ENCODE assay signal across 25 cellular contexts in genomic region chr12:1695836-1696670, GRCh38. TPM values are rescaled to one million over a fixed set of nuclear protein-coding genes. Genes with fewer than 3 reads are reported as not detected.
DNase-seq lines count a peak whose midpoint lies in the region; ATAC-seq, FAIRE-seq and TF ChIP-seq lines count a peak whose summit lies in the region.
"Had no signal": no experiment of that assay in that cellular context is flagged by ENCODE, and none has a peak within 500 bp of the region (broad histone marks: within the 10 kb centered on the region; RNA-seq: fewer than 3 reads in every experiment).

No MANE protein-coding gene starts in this region.

- H2BK15ac ChIP-seq in neuronal stem cell (ENCODE audit: low read length), result no peak overlapping the region

- dilution Hi-C loops in endothelial cell of umbilical vein (cut with MboI; ENCODE audit: extremely low pct_ligation_motif_present, low sequenced_read_pairs), result no loop called here

- WGBS in neuronal stem cell (ENCODE audit: extremely low coverage in 2 of 2, insufficient read length in 2 of 2, insufficient replicate concordance in 1 of 2), 2 donors, result no CpG with 5 or more reads among the region's 8 CpGs

- H2AFZ ChIP-seq in endothelial cell of umbilical vein (ENCODE audit: low read depth, low read length) (no peak overlapping the region), neuronal stem cell (ENCODE audit: low read length) (no peak overlapping the region)
- H2AFZ ChIP-seq: neural progenitor cell had no signal

- peaks cover 95% of the 10 kb centered on the region for H3K79me2 ChIP-seq in endothelial cell of umbilical vein (ENCODE audit: control insufficient read depth, insufficient read depth, low read length)

- no peak overlapping the region for H3K18ac ChIP-seq in neuronal stem cell (ENCODE audit: low read length)

- H2BK12ac ChIP-seq in neuronal stem cell (ENCODE audit: low read length), result no peak overlapping the region

- H3K4me3 ChIP-seq in endothelial cell of umbilical vein (replicated peaks in 1 of 3; ENCODE audit: insufficient read depth in 1 of 3, low read depth in 1 of 3, low read length in 3 of 3) (no peak overlapping the region), subcutaneous abdominal adipose tissue (ENCODE audit: low read depth in 1 of 5, low read length in 5 of 5) (peak overlapping the region in 1 of 5 donors; percentile 22), neuronal stem cell (ENCODE audit: low read length in 2 of 2) (no peak overlapping the region)
- H3K4me3 ChIP-seq: heart left ventricle, neural progenitor cell, SJCRH30 had no signal

- no peak for ATAC-seq in activated T-cell treated with anti-CD3 and anti-CD28 coated beads, Interleukin-2, amount 50 U/mL, for 4 hours
- ATAC-seq: heart left ventricle; Panc1; stimulated activated memory B cell treated with anti-CD40 and anti-IgM and Interleukin-4, amounts not matched to agents 10 μg/mL and 1 μg/mL and 100 μg/mL, for 72 hours had no signal

- H3K23ac ChIP-seq in neuronal stem cell (ENCODE audit: low read depth, low read length, poor library complexity), result no peak overlapping the region

- H3K4me1 Mint-ChIP-seq in activated T-cell treated with anti-CD3 and anti-CD28 coated beads, Interleukin-2, amount 50 U/mL, for 4 hours (ENCODE audit: low read depth), result peaks cover 69% of the 10 kb centered on the region

- H3K9me1 ChIP-seq in endothelial cell of umbilical vein (replicated peaks; ENCODE audit: control insufficient read depth, extremely low read depth, insufficient read depth, low read length), result no peaks in the 10 kb centered on the region

- H3K9ac ChIP-seq in endothelial cell of umbilical vein (replicated peaks; ENCODE audit: extremely low read depth, insufficient read depth, low read length) (no peak overlapping the region), subcutaneous abdominal adipose tissue (ENCODE audit: low read length in 5 of 5) (no peak overlapping the region), neuronal stem cell (ENCODE audit: low read depth, low read length, poor library complexity) (no peak overlapping the region)
- H3K9ac ChIP-seq: KMS-11, neural progenitor cell had no signal

- no peak overlapping the region for H3K4ac ChIP-seq in neuronal stem cell (ENCODE audit: low read length)

- no peak for FAIRE-seq in endothelial cell of umbilical vein (lab: Jason Lieb, UNC)
- FAIRE-seq in GM12891 (lab: Jason Lieb, UNC), result no peak
- FAIRE-seq: small intestine had no signal

- no TSS peak for BruUV-seq in endothelial cell of umbilical vein (replicated peaks; lab: Mats Ljungman, UMichigan)

- H3K27me3 Mint-ChIP-seq in activated T-cell treated with anti-CD3 and anti-CD28 coated beads, Interleukin-2, amount 50 U/mL, for 4 hours (ENCODE audit: low read depth), result no peaks in the 10 kb centered on the region
- H3K27me3 Mint-ChIP-seq: stimulated activated memory B cell treated with anti-CD40 and anti-IgM and Interleukin-4, amounts not matched to agents 10 μg/mL and 1 μg/mL and 100 μg/mL, for 72 hours had no signal

- H4K91ac ChIP-seq in neuronal stem cell (ENCODE audit: low read depth, low read length, poor library complexity), result no peak overlapping the region

- no peak overlapping the region for H4K8ac ChIP-seq in neuronal stem cell (ENCODE audit: low read depth, low read length)

- peaks cover 3% of the 10 kb centered on the region for H4K20me1 ChIP-seq in endothelial cell of umbilical vein (replicated peaks; ENCODE audit: control insufficient read depth, extremely low read depth, insufficient read depth, low read length)

- no peak overlapping the region for H2BK120ac ChIP-seq in neuronal stem cell (ENCODE audit: low read depth, low read length)

- peak overlapping the region; percentile 4 for H3K4me3 Mint-ChIP-seq in activated T-cell treated with anti-CD3 and anti-CD28 coated beads, Interleukin-2, amount 50 U/mL, for 4 hours
- H3K4me3 Mint-ChIP-seq: neural progenitor cell; stimulated activated memory B cell treated with anti-CD40 and anti-IgM and Interleukin-4, amounts not matched to agents 10 μg/mL and 1 μg/mL and 100 μg/mL, for 72 hours had no signal

- H2AK5ac ChIP-seq in neuronal stem cell (ENCODE audit: low read depth, low read length), result no peak overlapping the region

- H3K79me1 ChIP-seq in neuronal stem cell (ENCODE audit: low read depth, low read length), result peaks cover 5% of the 10 kb centered on the region

- TF ChIP-seq CTCF in endothelial cell of umbilical vein (IDR thresholded peaks at IDR 0.05; ENCODE audit: extremely low read depth in 1 of 2, insufficient read depth in 1 of 2, low read depth in 1 of 2, low read length in 2 of 2), result no peak

- intact Hi-C loops in endothelial cell of umbilical vein (cut with micrococcal nuclease), result no loop called here

- H2BK5ac ChIP-seq in neuronal stem cell (ENCODE audit: low read length), result no peak overlapping the region

- H3K4me2 ChIP-seq in endothelial cell of umbilical vein (ENCODE audit: insufficient read depth, low read length) (no peak overlapping the region), neuronal stem cell (ENCODE audit: insufficient read depth, low read length, poor library complexity, severe bottlenecking) (no peak overlapping the region)
- H3K4me2 ChIP-seq: KMS-11, neural progenitor cell had no signal

- no peak for DNase-seq in activated T-cell treated with anti-CD3 and anti-CD28 coated beads, Interleukin-2, amount 50 U/mL, for 4 hours
- DNase-seq in activated T-cell treated with anti-CD3 and anti-CD28 coated beads for 4 hours, result no peak
- peak; percentile 26 for DNase-seq in OCI-M1 (lab: John Stamatoyannopoulos, UW)
- DNase-seq in endothelial cell of umbilical vein (ENCODE audit: low read depth, low spot score), result peak; percentile 39
- DNase-seq in neuronal stem cell (ENCODE audit: low spot score), result no peak
- no peak for DNase-seq in GM12891 (ENCODE audit: insufficient read length, low spot score)
- no peak for DNase-seq in NCI-H510A treated with DMSO at 0.1 percent for 48 hours (lab: John Stamatoyannopoulos, UW)
- DNase-seq: activated CD4-positive, alpha-beta T cell treated with anti-CD3 and anti-CD28 coated beads, Interleukin-2, amount 50 U/mL, for 1 hour; activated CD8-positive, alpha-beta memory T cell treated with anti-CD3 and anti-CD28 coated beads, Interleukin-2, amount 50 U/mL, for 4 hours; activated gamma-delta T cell; caudate nucleus; COR-L47; DND-41; heart left ventricle; NCI-H1105; NCI-H2081; SJCRH30; small intestine; T-helper 1 cell; WERI-Rb-1 had no signal

- H3K9me3 Mint-ChIP-seq in activated T-cell treated with anti-CD3 and anti-CD28 coated beads, Interleukin-2, amount 50 U/mL, for 4 hours, result no peaks in the 10 kb centered on the region
- H3K9me3 Mint-ChIP-seq: stimulated activated memory B cell treated with anti-CD40 and anti-IgM and Interleukin-4, amounts not matched to agents 10 μg/mL and 1 μg/mL and 100 μg/mL, for 72 hours had no signal

- TF ChIP-seq POLR2A in endothelial cell of umbilical vein (IDR thresholded peaks at IDR 0.05; ENCODE audit: low read depth, low read length) (no peak), GM12891 (IDR thresholded peaks at IDR 0.05; ENCODE audit: low read depth, low read length) (no peak)

- POLR2A ChIA-PET in endothelial cell of umbilical vein (lab: Charles Lee), result no interaction called here

- CTCF ChIA-PET in endothelial cell of umbilical vein (lab: Charles Lee), result interaction anchor here (1.0 to 2.9 kb wide), 3 partner anchors 15 to 95 kb away, joined by 3 to 20 read pairs (median 4); no protein-coding TSS in a partner anchor

- no peaks in the 10 kb centered on the region for H3K27me3 ChIP-seq in endothelial cell of umbilical vein (ENCODE audit: control insufficient read depth in 2 of 2, insufficient read depth in 2 of 2, low read length in 2 of 2)
- H3K27me3 ChIP-seq in subcutaneous abdominal adipose tissue (ENCODE audit: control insufficient read depth in 5 of 5, insufficient read depth in 4 of 5, low read length in 5 of 5), result no peaks in the 10 kb centered on the region
- H3K27me3 ChIP-seq in neuronal stem cell (ENCODE audit: control insufficient read depth in 3 of 3, insufficient read depth in 3 of 3, low read depth in 1 of 3, low read length in 3 of 3), result no peaks in the 10 kb centered on the region
- H3K27me3 ChIP-seq: heart left ventricle, neural progenitor cell, SJCRH30 had no signal

- H3K36me3 ChIP-seq in endothelial cell of umbilical vein (ENCODE audit: control insufficient read depth in 2 of 2, extremely low read depth in 1 of 2, insufficient read depth in 2 of 2, low read length in 2 of 2), result no peaks in the 10 kb centered on the region
- peaks cover 0 to 5% (median 2%) of the 10 kb centered on the region in 5 donors for H3K36me3 ChIP-seq in subcutaneous abdominal adipose tissue (ENCODE audit: control insufficient read depth in 5 of 5, insufficient read depth in 5 of 5, low read length in 5 of 5)
- peaks cover 0 to 32% of the 10 kb centered on the region in 2 donors for H3K36me3 ChIP-seq in neuronal stem cell (replicated peaks in 1 of 2; ENCODE audit: control insufficient read depth in 2 of 2, insufficient read depth in 2 of 2, low read length in 2 of 2)
- H3K36me3 ChIP-seq: neural progenitor cell had no signal

- H3K27ac ChIP-seq in endothelial cell of umbilical vein (ENCODE audit: insufficient read depth, low read depth, low read length) (no peak overlapping the region), subcutaneous abdominal adipose tissue (ENCODE audit: low read depth, low read length) (peak overlapping the region; percentile 42), neuronal stem cell (replicated peaks; ENCODE audit: low read length) (no peak overlapping the region)
- H3K27ac ChIP-seq: heart left ventricle, KMS-11, neural progenitor cell, SJCRH30, WERI-Rb-1 had no signal

- peaks cover 11% of the 10 kb centered on the region for H3K4me1 ChIP-seq in endothelial cell of umbilical vein (ENCODE audit: control insufficient read depth, extremely low read depth, insufficient read depth, low read length)
- peaks cover 0 to 76% (median 56%) of the 10 kb centered on the region in 5 donors for H3K4me1 ChIP-seq in subcutaneous abdominal adipose tissue (ENCODE audit: control insufficient read depth in 5 of 5, insufficient read depth in 5 of 5, low read length in 5 of 5)
- peaks cover 2 to 4% of the 10 kb centered on the region in 2 donors for H3K4me1 ChIP-seq in neuronal stem cell (ENCODE audit: control insufficient read depth in 2 of 2, insufficient read depth in 1 of 2, low read depth in 1 of 2, low read length in 2 of 2)

- H3K9me3 ChIP-seq in endothelial cell of umbilical vein (replicated peaks; ENCODE audit: control insufficient read depth, insufficient read depth, low read length), result no peaks in the 10 kb centered on the region
- no peaks in the 10 kb centered on the region for H3K9me3 ChIP-seq in subcutaneous abdominal adipose tissue (ENCODE audit: control insufficient read depth in 5 of 5, low read length in 5 of 5)
- H3K9me3 ChIP-seq in neuronal stem cell (replicated peaks in 1 of 2; ENCODE audit: control insufficient read depth in 2 of 2, insufficient read depth in 1 of 2, low read depth in 1 of 2, low read length in 2 of 2), result peaks cover 0 to 5% of the 10 kb centered on the region in 2 donors
- H3K9me3 ChIP-seq: heart left ventricle, SJCRH30 had no signal

- H3K36me3 Mint-ChIP-seq in activated T-cell treated with anti-CD3 and anti-CD28 coated beads, Interleukin-2, amount 50 U/mL, for 4 hours (ENCODE audit: insufficient read depth), result peaks cover 11% of the 10 kb centered on the region

- no peak overlapping the region for H3K14ac ChIP-seq in neuronal stem cell (ENCODE audit: low read length)

RNA-seq across cellular contexts. Expression of gene ADIPOR2, which starts 5.2 kb away (rescaled TPM):
- 10 to 100 TPM; 45.0 to 54.2 (median 46.8) TPM for total RNA-seq in activated T-cell treated with anti-CD3 and anti-CD28 coated beads, Interleukin-2, amount 50 U/mL, for 4 hours
- total RNA-seq in endothelial cell of umbilical vein, result 57.3 and 59.4 TPM in 2 replicates
- 20.7 and 22.5 TPM in 2 replicates for polyA plus RNA-seq in endothelial cell of umbilical vein
- polyA plus RNA-seq in endothelial cell of umbilical vein (2011; cell fraction: cytosol; rRNA removed), result 22.4 and 24.0 TPM in 2 replicates
- polyA plus RNA-seq in endothelial cell of umbilical vein (2011; cell fraction: nucleus; rRNA removed), result 34.1 and 36.6 TPM in 2 replicates
- 30.4 and 36.7 TPM in 2 replicates for polyA plus RNA-seq in endothelial cell of umbilical vein (2012)
- 54.4 and 56.2 TPM in 2 replicates for polyA minus RNA-seq in endothelial cell of umbilical vein
- 29.5 TPM for polyA minus RNA-seq in endothelial cell of umbilical vein (2011; cell fraction: cytosol; rRNA and poly(A)+ RNA removed)
- 34.4 and 59.3 TPM in 2 replicates for polyA minus RNA-seq in endothelial cell of umbilical vein (2011; cell fraction: nucleus; rRNA and poly(A)+ RNA removed)
- 26.7 TPM for polyA plus RNA-seq in neuronal stem cell (2013, experiment 1 of 2)
- 26.2 TPM for polyA plus RNA-seq in neuronal stem cell (2013, experiment 2 of 2)
- 26.5 TPM for polyA plus RNA-seq in GM12891 (2012; ENCODE audit: low read depth, missing spikeins)

Comparison
In these comparisons a context has a peak if more than half of its experiments do, and no peak if none do; other contexts are left out.
1. DNase-seq: peak in OCI-M1 (single experiment) and endothelial cell of umbilical vein (single experiment); none in activated T-cell treated with anti-CD3 and anti-CD28 coated beads, Interleukin-2, amount 50 U/mL, for 4 hours (single experiment), activated T-cell treated with anti-CD3 and anti-CD28 coated beads for 4 hours (single experiment), neuronal stem cell (single experiment), GM12891 (single experiment) and NCI-H510A treated with DMSO at 0.1 percent for 48 hours (single experiment).